ENCODE assay signal across 29 cellular contexts in genomic region chr11:4465411-4465810, GRCh38. TPM values are rescaled to one million over a fixed set of nuclear protein-coding genes. Genes with fewer than 3 reads are reported as not detected.
"Had no signal": no experiment of that assay in that cellular context is flagged by ENCODE, and none has a peak within 500 bp of the region (broad histone marks: within the 10 kb centered on the region; RNA-seq: fewer than 3 reads in every experiment).

No MANE protein-coding gene starts in this region.

- H3K36me3 ChIP-seq: heart right ventricle, left ventricle myocardium inferior, lower lobe of right lung, right lobe of liver, spleen, stomach, thoracic aorta, transverse colon had no signal

- ATAC-seq: heart right ventricle, left cardiac atrium, lower lobe of right lung, psoas muscle, right lobe of liver had no signal

- H3K27ac Mint-ChIP-seq: immature natural killer cell, memory B cell, nephron had no signal

- H3K27ac ChIP-seq: dorsolateral prefrontal cortex, heart right ventricle, left ventricle myocardium inferior, lower lobe of right lung, psoas muscle, right lobe of liver, spleen, stomach, thoracic aorta, transverse colon had no signal

- H3K4me3 Mint-ChIP-seq: immature natural killer cell, memory B cell, nephron had no signal

- H3K4me1 Mint-ChIP-seq: immature natural killer cell had no signal

- H3K4me1 ChIP-seq: left ventricle myocardium inferior, lower lobe of right lung, psoas muscle, right lobe of liver, stomach, transverse colon had no signal

- H3K4me3 ChIP-seq: dorsolateral prefrontal cortex, heart right ventricle, left ventricle myocardium inferior, lower lobe of right lung, psoas muscle, right lobe of liver, spleen, stomach, thoracic aorta, transverse colon had no signal

- H3K36me3 Mint-ChIP-seq: immature natural killer cell had no signal

- H3K9me3 ChIP-seq: right lobe of liver, thoracic aorta had no signal

- DNase-seq: cortex of kidney; dorsolateral prefrontal cortex; effector CD8-positive, alpha-beta T cell; heart right ventricle; immature natural killer cell; left cardiac atrium; left ventricle myocardium inferior; lower lobe of right lung; midbrain; psoas muscle; retina; right lobe of liver; spleen; stimulated activated CD4-positive, alpha-beta T cell treated with anti-CD3 and anti-CD28 coated beads, Interleukin-15, amount 100 ng/mL, for 24 hours; stimulated activated CD4-positive, alpha-beta T cell treated with anti-CD3 and anti-CD28 coated beads, Interleukin-1b, Interleukin-23, amount 100 ng/mL, for 48 hours; stimulated activated CD4-positive, alpha-beta T cell treated with anti-CD3 and anti-CD28 coated beads, Interleukin-4, amount 100 ng/mL, for 4 hours; stimulated activated naive CD4-positive, alpha-beta T cell; stomach; substantia nigra; transverse colon had no signal

- H3K27me3 Mint-ChIP-seq: memory B cell had no signal

- H3K27me3 ChIP-seq: dorsolateral prefrontal cortex, heart right ventricle, right lobe of liver, spleen, stomach, transverse colon had no signal

RNA-seq across cellular contexts. Expression of gene OR52K2, which starts 16.3 kb away (rescaled TPM):
- total RNA-seq: esophagus mucosa, fibroblast of lung, frontal cortex, left cardiac atrium, left ventricle myocardium inferior, osteoblast, psoas muscle, right lobe of liver, stomach, thoracic aorta, transverse colon, urinary bladder had no signal
- polyA plus RNA-seq: fibroblast of lung, heart right ventricle, immature natural killer cell, keratinocyte, psoas muscle, spleen, stomach, urinary bladder had no signal

RNA-seq across cellular contexts. Expression of gene OR52K1, which starts 17.0 kb away (rescaled TPM):
- total RNA-seq: esophagus mucosa, fibroblast of lung, frontal cortex, heart right ventricle, left cardiac atrium, left ventricle myocardium inferior, osteoblast, psoas muscle, stomach, thoracic aorta, transverse colon, urinary bladder had no signal
- polyA plus RNA-seq: fibroblast of lung, heart right ventricle, immature natural killer cell, keratinocyte, psoas muscle, spleen, stomach, urinary bladder had no signal
